In the genomic region with DNA sequence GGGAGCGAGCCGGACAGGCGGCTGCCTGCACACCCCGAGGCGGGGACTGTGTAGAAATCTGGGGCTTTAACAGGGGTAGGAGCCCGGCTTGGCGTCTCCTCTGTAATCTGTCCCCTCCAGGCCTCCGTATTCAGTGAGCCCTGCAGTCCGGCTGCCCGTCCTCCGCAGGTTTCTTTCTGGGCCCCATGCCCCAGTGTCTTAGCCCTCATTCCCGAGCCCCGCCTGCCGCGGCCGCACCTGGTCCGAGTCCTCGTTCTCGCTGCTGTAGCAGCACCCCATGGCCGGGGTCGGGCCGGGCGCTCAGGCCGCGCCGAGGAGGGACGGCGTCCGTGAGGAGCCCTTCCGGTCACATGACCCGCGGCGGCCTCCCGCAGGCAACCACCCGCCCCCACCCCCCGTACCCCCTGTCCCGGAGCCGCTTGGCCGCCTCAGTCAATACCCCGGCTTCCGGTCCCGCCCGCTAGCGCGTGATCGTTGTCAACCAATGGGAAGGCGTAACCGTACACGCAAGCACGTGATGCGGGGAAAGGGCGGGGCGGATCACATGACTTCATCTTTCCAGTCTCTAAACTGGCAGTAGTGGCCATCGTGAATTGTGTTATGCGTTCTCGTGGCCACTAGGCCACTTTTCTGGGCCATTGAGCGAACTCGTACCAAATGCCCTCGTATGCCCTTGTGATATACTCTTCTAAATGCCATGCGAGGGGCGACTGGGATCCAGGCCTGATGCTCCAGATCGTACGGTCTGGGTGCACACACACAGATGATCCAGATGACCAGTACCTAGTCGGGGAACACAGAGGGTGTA, we compare ENCODE assay signal across 8 cellular contexts. TPM values are rescaled to one million over a fixed set of nuclear protein-coding genes. Genes with fewer than 3 reads are reported as not detected.
DNase-seq lines count a peak whose midpoint lies in the region; ATAC-seq and TF ChIP-seq lines count a peak whose summit lies in the region.

Gene LAMTOR1 (minus strand): TSS at position 352 of the 808 bp plus-strand sequence. CDS start 73 bp downstream, at position 279.

- H3K27me3 Mint-ChIP-seq in activated T-helper 2 cell treated with anti-CD3 and anti-CD28 coated beads, Interferon-gamma antibody, Interleukin-2, Interleukin-4, amounts not matched to agents 10 μg/mL and 5 μg/mL and 100 μg/mL, durations not matched to agents 14 hours and 24 hours and 36 hours (ENCODE audit: low read depth), result no peaks in the 10 kb centered on the region
- H3K27me3 Mint-ChIP-seq in natural killer cell (ENCODE audit: low read depth in 2 of 2), result no peaks in the 10 kb centered on the region

- H3K4me1 Mint-ChIP-seq in activated T-helper 2 cell treated with anti-CD3 and anti-CD28 coated beads, Interferon-gamma antibody, Interleukin-2, Interleukin-4, amounts not matched to agents 10 μg/mL and 5 μg/mL and 100 μg/mL, durations not matched to agents 14 hours and 24 hours and 36 hours (ENCODE audit: low read depth), result peaks cover 32% of the 10 kb centered on the region
- H3K4me1 Mint-ChIP-seq in natural killer cell, result peaks cover 43 to 45% of the 10 kb centered on the region in 2 donors

- H3K4me3 ChIP-seq in RWPE2 (ENCODE audit: severe bottlenecking) (peak within 1 kb of the TSS; percentile 89), fibroblast of mammary gland (ENCODE audit: control insufficient read depth, low read depth, low read length) (peak within 1 kb of the TSS; percentile 99)

- TF ChIP-seq CTCF in RWPE2 (IDR thresholded peaks at IDR 0.05; ENCODE audit: poor library complexity, severe bottlenecking) (no peak), fibroblast of mammary gland (conservative IDR thresholded peaks at IDR 0.05; ENCODE audit: control insufficient read depth, insufficient read depth, low read depth, low read length) (peak; percentile 40), natural killer cell (IDR thresholded peaks at IDR 0.05) (peak; percentile 45)

- DNase-seq in EH (ENCODE audit: low read depth), result peak; percentile 99
- peak; percentile 91 for DNase-seq in GOT3 (lab: John Stamatoyannopoulos, UW)
- peak; percentile 98 for DNase-seq in LoVo (ENCODE audit: low spot score)
- peak; percentile 98 for DNase-seq in RWPE2 (ENCODE audit: low spot score)
- peak; percentile 97 for DNase-seq in activated T-helper 2 cell treated with anti-CD3 and anti-CD28 coated beads, Interferon-gamma antibody, Interleukin-2, Interleukin-4, amounts not matched to agents 10 μg/mL and 5 μg/mL and 100 μg/mL, durations not matched to agents 14 hours and 24 hours and 36 hours (ENCODE audit: low spot score)
- peak; percentile 99 for DNase-seq in fibroblast of mammary gland (ENCODE audit: low read depth)
- DNase-seq in natural killer cell, result peak; percentile 97
- DNase-seq in stimulated activated naive CD4-positive, alpha-beta T cell treated with Interleukin-2 at 50 U/mL for 16 hours (lab: John Stamatoyannopoulos, UW), result peak; percentile 98

- H3K4me1 ChIP-seq in RWPE2 (ENCODE audit: insufficient read depth, poor library complexity, severe bottlenecking), result peaks cover 8% of the 10 kb centered on the region

- ATAC-seq in RWPE2 (ENCODE audit: low read depth), result peak; percentile 90
- peak; percentile 95 to 98 (median 98) for ATAC-seq in natural killer cell

- H3K9me3 Mint-ChIP-seq in activated T-helper 2 cell treated with anti-CD3 and anti-CD28 coated beads, Interferon-gamma antibody, Interleukin-2, Interleukin-4, amounts not matched to agents 10 μg/mL and 5 μg/mL and 100 μg/mL, durations not matched to agents 14 hours and 24 hours and 36 hours, result no peaks in the 10 kb centered on the region
- no peaks in the 10 kb centered on the region for H3K9me3 Mint-ChIP-seq in natural killer cell

- peak within 1 kb of the TSS; percentile 95 for H3K4me3 Mint-ChIP-seq in activated T-helper 2 cell treated with anti-CD3 and anti-CD28 coated beads, Interferon-gamma antibody, Interleukin-2, Interleukin-4, amounts not matched to agents 10 μg/mL and 5 μg/mL and 100 μg/mL, durations not matched to agents 14 hours and 24 hours and 36 hours (ENCODE audit: low read depth)
- H3K4me3 Mint-ChIP-seq in natural killer cell, result peak within 1 kb of the TSS; percentile 94

- H3K36me3 ChIP-seq in RWPE2 (ENCODE audit: low read depth), result peaks cover 32% of the 10 kb centered on the region

- intact Hi-C loops in activated T-helper 2 cell treated with anti-CD3 and anti-CD28 coated beads, Interferon-gamma antibody, Interleukin-2, Interleukin-4, amounts not matched to agents 10 μg/mL and 5 μg/mL and 100 μg/mL, durations not matched to agents 14 hours and 24 hours and 36 hours (cut with micrococcal nuclease), result loop anchor here (1.0 to 2.0 kb wide), 5 partner anchors 9 to 122 kb away; partner anchors contain the start of genes ANAPC15, INPPL1, LRRC51 and NUMA1
- intact Hi-C loops in natural killer cell (cut with micrococcal nuclease), result loop anchor here (1.0 kb wide), 2 partner anchors 9 to 23 kb away; partner anchors contain the start of genes ANAPC15, LRRC51 and NUMA1

- no peaks in the 10 kb centered on the region for H3K9me3 ChIP-seq in RWPE2 (ENCODE audit: severe bottlenecking)

- no peaks in the 10 kb centered on the region for H3K27me3 ChIP-seq in RWPE2 (ENCODE audit: insufficient read depth, poor library complexity, severe bottlenecking)

- H3K27ac Mint-ChIP-seq in activated T-helper 2 cell treated with anti-CD3 and anti-CD28 coated beads, Interferon-gamma antibody, Interleukin-2, Interleukin-4, amounts not matched to agents 10 μg/mL and 5 μg/mL and 100 μg/mL, durations not matched to agents 14 hours and 24 hours and 36 hours, result peak within 1 kb of the TSS; percentile 96
- H3K27ac Mint-ChIP-seq in natural killer cell, result peak within 1 kb of the TSS; percentile 89 to 91

- peaks cover 36% of the 10 kb centered on the region for H3K36me3 Mint-ChIP-seq in activated T-helper 2 cell treated with anti-CD3 and anti-CD28 coated beads, Interferon-gamma antibody, Interleukin-2, Interleukin-4, amounts not matched to agents 10 μg/mL and 5 μg/mL and 100 μg/mL, durations not matched to agents 14 hours and 24 hours and 36 hours (ENCODE audit: low read depth)
- no peaks in the 10 kb centered on the region for H3K36me3 Mint-ChIP-seq in natural killer cell

- H3K27ac ChIP-seq in RWPE2 (ENCODE audit: poor library complexity, severe bottlenecking), result peak within 1 kb of the TSS; percentile 81

RNA-seq across cellular contexts. Expression of gene LAMTOR1, which starts in this region (rescaled TPM):
- total RNA-seq in activated T-helper 2 cell treated with anti-CD3 and anti-CD28 coated beads, Interferon-gamma antibody, Interleukin-2, Interleukin-4, amounts not matched to agents 10 μg/mL and 5 μg/mL and 100 μg/mL, durations not matched to agents 14 hours and 24 hours and 36 hours, result 95.1 and 100 TPM in 2 replicates
- total RNA-seq in natural killer cell, result 10 to 100 TPM; 55.5 to 62.9 (median 56.2) TPM

Comparison
In these comparisons a context has a peak if more than half of its experiments do, and no peak if none do; other contexts are left out.
1. Peak in every context shown above with its lines: DNase-seq, ATAC-seq, H3K4me3 ChIP-seq and H3K27ac ChIP-seq.